Comparison of ENCODE assay signal across 2 cellular contexts in the genomic region with DNA sequence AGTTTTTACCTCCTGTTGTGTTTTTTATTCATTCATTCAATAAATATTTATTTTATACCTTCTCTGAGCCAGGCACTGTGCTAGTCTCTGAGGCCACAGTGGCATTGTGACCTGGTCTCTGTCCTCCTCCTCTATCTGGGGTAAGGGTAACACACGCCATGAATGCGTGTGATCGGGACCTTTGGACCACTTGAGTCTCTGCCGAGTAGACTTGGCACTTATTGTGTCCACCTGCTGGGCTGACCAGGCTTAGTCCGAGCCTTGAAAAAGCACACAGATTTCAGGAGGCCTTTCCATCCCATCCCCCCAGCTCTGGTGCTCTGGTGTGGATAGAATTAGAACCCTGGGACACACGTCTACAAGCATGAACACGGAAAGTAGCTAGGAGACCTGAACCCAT.
TF ChIP-seq lines count a peak whose summit lies in the region.

No MANE protein-coding gene starts in this region.

TF ChIP-seq in GM23338, 12 proteins besides CTCF, POLR2A, EP300 and RAD21:
- no peak for TF ChIP-seq EZH2phosphoT487 (IDR thresholded peaks at IDR 0.05; ENCODE audit: unreplicated experiment)
- no peak for TF ChIP-seq ZNF114 (CRISPR knock-in tag; IDR thresholded peaks at IDR 0.05)
- TF ChIP-seq POLR2AphosphoS5 (IDR thresholded peaks at IDR 0.05; ENCODE audit: low read depth), result no peak
- no peak for TF ChIP-seq ZNF462 (CRISPR knock-in tag; IDR thresholded peaks at IDR 0.05)
- no peak for TF ChIP-seq JUNB (IDR thresholded peaks at IDR 0.05; ENCODE audit: unreplicated experiment)
- no peak for TF ChIP-seq CREB1 (CRISPR knock-in tag; IDR thresholded peaks at IDR 0.05; ENCODE audit: low read depth)
- no peak for TF ChIP-seq EZH2 (IDR thresholded peaks at IDR 0.05; ENCODE audit: low read depth, unreplicated experiment)
- TF ChIP-seq, protein P1, sequence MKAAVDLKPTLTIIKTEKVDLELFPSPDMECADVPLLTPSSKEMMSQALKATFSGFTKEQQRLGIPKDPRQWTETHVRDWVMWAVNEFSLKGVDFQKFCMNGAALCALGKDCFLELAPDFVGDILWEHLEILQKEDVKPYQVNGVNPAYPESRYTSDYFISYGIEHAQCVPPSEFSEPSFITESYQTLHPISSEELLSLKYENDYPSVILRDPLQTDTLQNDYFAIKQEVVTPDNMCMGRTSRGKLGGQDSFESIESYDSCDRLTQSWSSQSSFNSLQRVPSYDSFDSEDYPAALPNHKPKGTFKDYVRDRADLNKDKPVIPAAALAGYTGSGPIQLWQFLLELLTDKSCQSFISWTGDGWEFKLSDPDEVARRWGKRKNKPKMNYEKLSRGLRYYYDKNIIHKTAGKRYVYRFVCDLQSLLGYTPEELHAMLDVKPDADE (IDR thresholded peaks at IDR 0.05), result no peak
- TF ChIP-seq NANOG (IDR thresholded peaks at IDR 0.05; ENCODE audit: borderline replicate concordance), result no peak

TF ChIP-seq in endothelial cell of umbilical vein, 7 proteins besides CTCF, POLR2A, EP300 and RAD21:
- TF ChIP-seq MYC (IDR thresholded peaks at IDR 0.05; ENCODE audit: low read depth, low read length) (no peak), POLR2AphosphoS5 (IDR thresholded peaks at IDR 0.05; ENCODE audit: insufficient read depth, low read depth, low read length) (no peak), EZH2 (IDR thresholded peaks at IDR 0.05; ENCODE audit: borderline replicate concordance, low read depth, low read length, severe bottlenecking) (no peak), GATA2 (IDR thresholded peaks at IDR 0.05; ENCODE audit: insufficient read depth, insufficient read length, low read depth, low read length) (no peak)
TF ChIP-seq in endothelial cell of umbilical vein: peak in this region for 0.
